1 cellular context compared by ENCODE assay signal in the genomic region with DNA sequence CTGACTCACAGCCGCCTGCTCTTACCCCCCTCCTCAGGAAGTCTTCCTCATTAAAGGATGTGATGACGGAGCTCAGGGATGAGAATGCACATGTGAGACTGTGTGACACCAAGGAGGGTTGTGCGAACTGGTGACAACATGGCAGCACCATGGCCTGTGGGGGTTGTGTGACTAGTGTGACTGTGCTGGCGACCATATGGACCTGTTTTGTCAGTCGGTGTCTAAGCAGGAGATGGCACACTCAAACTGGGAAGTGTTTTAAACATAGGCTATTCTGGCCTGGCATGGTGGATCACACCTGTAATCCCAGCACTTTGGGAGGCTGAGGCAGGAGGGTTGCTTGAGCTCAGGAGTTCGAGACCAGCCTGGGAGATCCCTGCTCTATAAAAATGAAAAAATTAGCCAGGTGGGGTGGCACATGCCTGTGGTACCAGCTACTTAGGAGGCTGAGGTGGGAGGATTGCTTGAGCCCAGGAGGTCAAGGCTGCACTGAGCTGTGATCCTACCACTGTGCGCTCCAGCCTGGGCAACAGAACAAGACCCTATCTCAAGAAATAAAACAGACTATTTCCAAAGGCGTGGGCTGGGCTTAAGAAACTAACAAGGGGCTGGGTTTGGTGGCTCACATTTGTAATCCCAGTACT.
TF ChIP-seq lines count a peak whose summit lies in the region.

No MANE protein-coding gene starts in this region.

TF ChIP-seq in HepG2, 621 proteins besides CTCF, POLR2A, EP300 and RAD21 (continues in another document):
- TF ChIP-seq, protein P1, sequence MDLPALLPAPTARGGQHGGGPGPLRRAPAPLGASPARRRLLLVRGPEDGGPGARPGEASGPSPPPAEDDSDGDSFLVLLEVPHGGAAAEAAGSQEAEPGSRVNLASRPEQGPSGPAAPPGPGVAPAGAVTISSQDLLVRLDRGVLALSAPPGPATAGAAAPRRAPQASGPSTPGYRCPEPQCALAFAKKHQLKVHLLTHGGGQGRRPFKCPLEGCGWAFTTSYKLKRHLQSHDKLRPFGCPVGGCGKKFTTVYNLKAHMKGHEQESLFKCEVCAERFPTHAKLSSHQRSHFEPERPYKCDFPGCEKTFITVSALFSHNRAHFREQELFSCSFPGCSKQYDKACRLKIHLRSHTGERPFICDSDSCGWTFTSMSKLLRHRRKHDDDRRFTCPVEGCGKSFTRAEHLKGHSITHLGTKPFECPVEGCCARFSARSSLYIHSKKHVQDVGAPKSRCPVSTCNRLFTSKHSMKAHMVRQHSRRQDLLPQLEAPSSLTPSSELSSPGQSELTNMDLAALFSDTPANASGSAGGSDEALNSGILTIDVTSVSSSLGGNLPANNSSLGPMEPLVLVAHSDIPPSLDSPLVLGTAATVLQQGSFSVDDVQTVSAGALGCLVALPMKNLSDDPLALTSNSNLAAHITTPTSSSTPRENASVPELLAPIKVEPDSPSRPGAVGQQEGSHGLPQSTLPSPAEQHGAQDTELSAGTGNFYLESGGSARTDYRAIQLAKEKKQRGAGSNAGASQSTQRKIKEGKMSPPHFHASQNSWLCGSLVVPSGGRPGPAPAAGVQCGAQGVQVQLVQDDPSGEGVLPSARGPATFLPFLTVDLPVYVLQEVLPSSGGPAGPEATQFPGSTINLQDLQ (CRISPR knock-in tag; IDR thresholded peaks at IDR 0.05), result 0 out of 2 replicates have a peak, but pooled peaks have one; percentile 35
- TF ChIP-seq, protein P2, sequence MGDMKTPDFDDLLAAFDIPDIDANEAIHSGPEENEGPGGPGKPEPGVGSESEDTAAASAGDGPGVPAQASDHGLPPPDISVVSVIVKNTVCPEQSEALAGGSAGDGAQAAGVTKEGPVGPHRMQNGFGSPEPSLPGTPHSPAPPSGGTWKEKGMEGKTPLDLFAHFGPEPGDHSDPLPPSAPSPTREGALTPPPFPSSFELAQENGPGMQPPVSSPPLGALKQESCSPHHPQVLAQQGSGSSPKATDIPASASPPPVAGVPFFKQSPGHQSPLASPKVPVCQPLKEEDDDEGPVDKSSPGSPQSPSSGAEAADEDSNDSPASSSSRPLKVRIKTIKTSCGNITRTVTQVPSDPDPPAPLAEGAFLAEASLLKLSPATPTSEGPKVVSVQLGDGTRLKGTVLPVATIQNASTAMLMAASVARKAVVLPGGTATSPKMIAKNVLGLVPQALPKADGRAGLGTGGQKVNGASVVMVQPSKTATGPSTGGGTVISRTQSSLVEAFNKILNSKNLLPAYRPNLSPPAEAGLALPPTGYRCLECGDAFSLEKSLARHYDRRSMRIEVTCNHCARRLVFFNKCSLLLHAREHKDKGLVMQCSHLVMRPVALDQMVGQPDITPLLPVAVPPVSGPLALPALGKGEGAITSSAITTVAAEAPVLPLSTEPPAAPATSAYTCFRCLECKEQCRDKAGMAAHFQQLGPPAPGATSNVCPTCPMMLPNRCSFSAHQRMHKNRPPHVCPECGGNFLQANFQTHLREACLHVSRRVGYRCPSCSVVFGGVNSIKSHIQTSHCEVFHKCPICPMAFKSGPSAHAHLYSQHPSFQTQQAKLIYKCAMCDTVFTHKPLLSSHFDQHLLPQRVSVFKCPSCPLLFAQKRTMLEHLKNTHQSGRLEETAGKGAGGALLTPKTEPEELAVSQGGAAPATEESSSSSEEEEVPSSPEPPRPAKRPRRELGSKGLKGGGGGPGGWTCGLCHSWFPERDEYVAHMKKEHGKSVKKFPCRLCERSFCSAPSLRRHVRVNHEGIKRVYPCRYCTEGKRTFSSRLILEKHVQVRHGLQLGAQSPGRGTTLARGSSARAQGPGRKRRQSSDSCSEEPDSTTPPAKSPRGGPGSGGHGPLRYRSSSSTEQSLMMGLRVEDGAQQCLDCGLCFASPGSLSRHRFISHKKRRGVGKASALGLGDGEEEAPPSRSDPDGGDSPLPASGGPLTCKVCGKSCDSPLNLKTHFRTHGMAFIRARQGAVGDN (CRISPR knock-in tag; IDR thresholded peaks at IDR 0.05), result peak; percentile 18; the same call in 1 of the 2 replicates
- TF ChIP-seq ZNF501 (CRISPR knock-in tag; IDR thresholded peaks at IDR 0.05) (peak; percentile 23; the same call in 1 of the 2 replicates), ZFP41 (CRISPR knock-in tag; IDR thresholded peaks at IDR 0.05; ENCODE audit: borderline replicate concordance) (0 out of 2 replicates have a peak, but pooled peaks have one; percentile 19), KMT2B (CRISPR knock-in tag; IDR thresholded peaks at IDR 0.05) (peak; percentile 32; the same call in 1 of the 2 replicates), GPBP1L1 (CRISPR knock-in tag; IDR thresholded peaks at IDR 0.05) (no peak), CBX2 (IDR thresholded peaks at IDR 0.05; ENCODE audit: low read depth, low read length) (no peak), CBX2 (CRISPR knock-in tag; IDR thresholded peaks at IDR 0.05; ENCODE audit: low read depth) (no peak), SSRP1 (CRISPR knock-in tag; IDR thresholded peaks at IDR 0.05) (peak; percentile 59; the same call in 1 of the 2 replicates), ZFP90 (CRISPR knock-in tag; IDR thresholded peaks at IDR 0.05; ENCODE audit: borderline replicate concordance) (no peak), ZSCAN21 (CRISPR knock-in tag; IDR thresholded peaks at IDR 0.05; ENCODE audit: borderline replicate concordance) (peak; percentile 56; the same call in 1 of the 2 replicates), FIP1L1 (IDR thresholded peaks at IDR 0.05; ENCODE audit: borderline replicate concordance, insufficient read depth, low read depth, low read length) (peak; percentile 94), ZNF777 (CRISPR knock-in tag; IDR thresholded peaks at IDR 0.05) (0 out of 2 replicates have a peak, but pooled peaks have one; percentile 23), ZMYM3 (CRISPR knock-in tag; IDR thresholded peaks at IDR 0.05) (no peak), AGO2 (optimal IDR thresholded peaks at IDR 0.05; ENCODE audit: low read depth, low read length) (peak; percentile 61), FUBP1 (CRISPR knock-in tag; IDR thresholded peaks at IDR 0.05; ENCODE audit: borderline replicate concordance) (peak; percentile 60; the same call in 1 of the 2 replicates), MYC (CRISPR knock-in tag; IDR thresholded peaks at IDR 0.05; ENCODE audit: borderline replicate concordance) (0 out of 2 replicates have a peak, but pooled peaks have one; percentile 34), AKAP8 (CRISPR knock-in tag; IDR thresholded peaks at IDR 0.05) (peak; percentile 75), MYNN (CRISPR knock-in tag; IDR thresholded peaks at IDR 0.05; ENCODE audit: low read depth) (no peak), ZFX (CRISPR knock-in tag; IDR thresholded peaks at IDR 0.05; ENCODE audit: low read depth) (peak; percentile 33; the same call in 1 of the 2 replicates), CCDC6 (CRISPR knock-in tag; IDR thresholded peaks at IDR 0.05) (0 out of 2 replicates have a peak, but pooled peaks have one; percentile 11), ZNF160 (CRISPR knock-in tag; IDR thresholded peaks at IDR 0.05) (peak; percentile 78), HINFP (CRISPR knock-in tag; IDR thresholded peaks at IDR 0.05; ENCODE audit: low read depth) (peak; percentile 77; the same call in 1 of the 2 replicates), MED1 (CRISPR knock-in tag; IDR thresholded peaks at IDR 0.05) (peak; percentile 12; the same call in 1 of the 2 replicates), ZNF430 (CRISPR knock-in tag; IDR thresholded peaks at IDR 0.05) (0 out of 2 replicates have a peak, but pooled peaks have one; percentile 46), POLR2G (IDR thresholded peaks at IDR 0.05; ENCODE audit: low read depth, low read length) (peak; percentile 74), CSRNP2 (CRISPR knock-in tag; conservative IDR thresholded peaks at IDR 0.05; ENCODE audit: low read depth) (no peak), SMARCC2 (IDR thresholded peaks at IDR 0.05) (no peak), NFKB2 (CRISPR knock-in tag; IDR thresholded peaks at IDR 0.05; ENCODE audit: borderline replicate concordance) (peak; percentile 55; the same call in 1 of the 2 replicates), CBX5 (CRISPR knock-in tag; IDR thresholded peaks at IDR 0.05; ENCODE audit: borderline replicate concordance) (0 out of 2 replicates have a peak, but pooled peaks have one; percentile 16), ZBTB20 (CRISPR knock-in tag; IDR thresholded peaks at IDR 0.05; ENCODE audit: borderline replicate concordance, low read depth) (0 out of 2 replicates have a peak, but pooled peaks have one; percentile 21), SOX6 (IDR thresholded peaks at IDR 0.05) (no peak), SOX6 (CRISPR knock-in tag; IDR thresholded peaks at IDR 0.05) (no peak), CHD4 (IDR thresholded peaks at IDR 0.05; ENCODE audit: borderline replicate concordance, low read length) (no peak), ZNF75D (CRISPR knock-in tag; IDR thresholded peaks at IDR 0.05; ENCODE audit: borderline replicate concordance) (no peak), RBM39 (IDR thresholded peaks at IDR 0.05; ENCODE audit: low read depth, low read length, poor library complexity, severe bottlenecking) (peak; percentile 60), RBFOX2 (IDR thresholded peaks at IDR 0.05; ENCODE audit: low read depth, low read length) (peak; percentile 40; the same call in 1 of the 2 replicates)
- TF ChIP-seq, protein P3, sequence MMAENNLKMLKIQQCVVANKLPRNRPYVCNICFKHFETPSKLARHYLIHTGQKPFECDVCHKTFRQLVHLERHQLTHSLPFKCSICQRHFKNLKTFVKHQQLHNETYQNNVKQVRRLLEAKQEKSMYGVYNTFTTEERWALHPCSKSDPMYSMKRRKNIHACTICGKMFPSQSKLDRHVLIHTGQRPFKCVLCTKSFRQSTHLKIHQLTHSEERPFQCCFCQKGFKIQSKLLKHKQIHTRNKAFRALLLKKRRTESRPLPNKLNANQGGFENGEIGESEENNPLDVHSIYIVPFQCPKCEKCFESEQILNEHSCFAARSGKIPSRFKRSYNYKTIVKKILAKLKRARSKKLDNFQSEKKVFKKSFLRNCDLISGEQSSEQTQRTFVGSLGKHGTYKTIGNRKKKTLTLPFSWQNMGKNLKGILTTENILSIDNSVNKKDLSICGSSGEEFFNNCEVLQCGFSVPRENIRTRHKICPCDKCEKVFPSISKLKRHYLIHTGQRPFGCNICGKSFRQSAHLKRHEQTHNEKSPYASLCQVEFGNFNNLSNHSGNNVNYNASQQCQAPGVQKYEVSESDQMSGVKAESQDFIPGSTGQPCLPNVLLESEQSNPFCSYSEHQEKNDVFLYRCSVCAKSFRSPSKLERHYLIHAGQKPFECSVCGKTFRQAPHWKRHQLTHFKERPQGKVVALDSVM (CRISPR knock-in tag; IDR thresholded peaks at IDR 0.05), result peak; percentile 80
- TF ChIP-seq, protein P4, sequence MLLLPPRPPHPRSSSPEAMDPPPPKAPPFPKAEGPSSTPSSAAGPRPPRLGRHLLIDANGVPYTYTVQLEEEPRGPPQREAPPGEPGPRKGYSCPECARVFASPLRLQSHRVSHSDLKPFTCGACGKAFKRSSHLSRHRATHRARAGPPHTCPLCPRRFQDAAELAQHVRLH (CRISPR knock-in tag; IDR thresholded peaks at IDR 0.05; ENCODE audit: borderline replicate concordance, low read depth), result 0 out of 2 replicates have a peak, but pooled peaks have one; percentile 23
